In the genomic region with DNA sequence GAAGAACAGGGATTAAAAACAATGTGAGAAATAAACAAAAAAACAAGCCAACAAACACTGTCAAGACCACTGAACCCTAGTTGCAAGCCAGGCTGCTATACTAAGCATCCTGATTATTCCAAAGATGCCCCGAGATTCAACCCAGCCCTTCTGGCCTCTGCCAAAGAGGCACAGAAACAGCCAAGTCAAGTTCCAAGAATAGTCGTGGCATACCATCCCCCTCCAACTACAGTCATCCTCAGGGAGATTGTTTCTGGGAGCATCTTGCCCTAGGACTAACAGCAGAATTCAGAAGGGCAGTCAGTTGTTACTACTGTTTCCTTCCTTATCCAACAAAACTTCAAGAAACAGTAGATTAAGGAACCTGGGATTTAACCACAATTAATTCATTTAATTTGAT, we compare ENCODE assay signal across 1 cellular context.
TF ChIP-seq lines count a peak whose summit lies in the region.

No MANE protein-coding gene starts in this region.

TF ChIP-seq in WTC11, 78 proteins besides CTCF, POLR2A, EP300 and RAD21 (continued from another document):
- TF ChIP-seq, protein P1, sequence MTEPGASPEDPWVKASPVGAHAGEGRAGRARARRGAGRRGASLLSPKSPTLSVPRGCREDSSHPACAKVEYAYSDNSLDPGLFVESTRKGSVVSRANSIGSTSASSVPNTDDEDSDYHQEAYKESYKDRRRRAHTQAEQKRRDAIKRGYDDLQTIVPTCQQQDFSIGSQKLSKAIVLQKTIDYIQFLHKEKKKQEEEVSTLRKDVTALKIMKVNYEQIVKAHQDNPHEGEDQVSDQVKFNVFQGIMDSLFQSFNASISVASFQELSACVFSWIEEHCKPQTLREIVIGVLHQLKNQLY (CRISPR knock-in tag; IDR thresholded peaks at IDR 0.05), result no peak
- no peak for TF ChIP-seq MXD4 (CRISPR knock-in tag; IDR thresholded peaks at IDR 0.05; ENCODE audit: borderline replicate concordance)
- TF ChIP-seq, protein P2, sequence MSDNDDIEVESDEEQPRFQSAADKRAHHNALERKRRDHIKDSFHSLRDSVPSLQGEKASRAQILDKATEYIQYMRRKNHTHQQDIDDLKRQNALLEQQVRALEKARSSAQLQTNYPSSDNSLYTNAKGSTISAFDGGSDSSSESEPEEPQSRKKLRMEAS (CRISPR knock-in tag; IDR thresholded peaks at IDR 0.05), result no peak
- TF ChIP-seq, protein P3, sequence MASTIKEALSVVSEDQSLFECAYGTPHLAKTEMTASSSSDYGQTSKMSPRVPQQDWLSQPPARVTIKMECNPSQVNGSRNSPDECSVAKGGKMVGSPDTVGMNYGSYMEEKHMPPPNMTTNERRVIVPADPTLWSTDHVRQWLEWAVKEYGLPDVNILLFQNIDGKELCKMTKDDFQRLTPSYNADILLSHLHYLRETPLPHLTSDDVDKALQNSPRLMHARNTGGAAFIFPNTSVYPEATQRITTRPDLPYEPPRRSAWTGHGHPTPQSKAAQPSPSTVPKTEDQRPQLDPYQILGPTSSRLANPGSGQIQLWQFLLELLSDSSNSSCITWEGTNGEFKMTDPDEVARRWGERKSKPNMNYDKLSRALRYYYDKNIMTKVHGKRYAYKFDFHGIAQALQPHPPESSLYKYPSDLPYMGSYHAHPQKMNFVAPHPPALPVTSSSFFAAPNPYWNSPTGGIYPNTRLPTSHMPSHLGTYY (CRISPR knock-in tag; IDR thresholded peaks at IDR 0.05), result no peak
- no peak for TF ChIP-seq NFATC4 (CRISPR knock-in tag; IDR thresholded peaks at IDR 0.05)
- no peak for TF ChIP-seq ZNF423 (CRISPR knock-in tag; IDR thresholded peaks at IDR 0.05)
- TF ChIP-seq ZNF121 (CRISPR knock-in tag; IDR thresholded peaks at IDR 0.05), result no peak
- TF ChIP-seq, protein P4, sequence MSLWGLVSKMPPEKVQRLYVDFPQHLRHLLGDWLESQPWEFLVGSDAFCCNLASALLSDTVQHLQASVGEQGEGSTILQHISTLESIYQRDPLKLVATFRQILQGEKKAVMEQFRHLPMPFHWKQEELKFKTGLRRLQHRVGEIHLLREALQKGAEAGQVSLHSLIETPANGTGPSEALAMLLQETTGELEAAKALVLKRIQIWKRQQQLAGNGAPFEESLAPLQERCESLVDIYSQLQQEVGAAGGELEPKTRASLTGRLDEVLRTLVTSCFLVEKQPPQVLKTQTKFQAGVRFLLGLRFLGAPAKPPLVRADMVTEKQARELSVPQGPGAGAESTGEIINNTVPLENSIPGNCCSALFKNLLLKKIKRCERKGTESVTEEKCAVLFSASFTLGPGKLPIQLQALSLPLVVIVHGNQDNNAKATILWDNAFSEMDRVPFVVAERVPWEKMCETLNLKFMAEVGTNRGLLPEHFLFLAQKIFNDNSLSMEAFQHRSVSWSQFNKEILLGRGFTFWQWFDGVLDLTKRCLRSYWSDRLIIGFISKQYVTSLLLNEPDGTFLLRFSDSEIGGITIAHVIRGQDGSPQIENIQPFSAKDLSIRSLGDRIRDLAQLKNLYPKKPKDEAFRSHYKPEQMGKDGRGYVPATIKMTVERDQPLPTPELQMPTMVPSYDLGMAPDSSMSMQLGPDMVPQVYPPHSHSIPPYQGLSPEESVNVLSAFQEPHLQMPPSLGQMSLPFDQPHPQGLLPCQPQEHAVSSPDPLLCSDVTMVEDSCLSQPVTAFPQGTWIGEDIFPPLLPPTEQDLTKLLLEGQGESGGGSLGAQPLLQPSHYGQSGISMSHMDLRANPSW (CRISPR knock-in tag; conservative IDR thresholded peaks at IDR 0.05; ENCODE audit: low read depth), result no peak
- TF ChIP-seq, protein P5, sequence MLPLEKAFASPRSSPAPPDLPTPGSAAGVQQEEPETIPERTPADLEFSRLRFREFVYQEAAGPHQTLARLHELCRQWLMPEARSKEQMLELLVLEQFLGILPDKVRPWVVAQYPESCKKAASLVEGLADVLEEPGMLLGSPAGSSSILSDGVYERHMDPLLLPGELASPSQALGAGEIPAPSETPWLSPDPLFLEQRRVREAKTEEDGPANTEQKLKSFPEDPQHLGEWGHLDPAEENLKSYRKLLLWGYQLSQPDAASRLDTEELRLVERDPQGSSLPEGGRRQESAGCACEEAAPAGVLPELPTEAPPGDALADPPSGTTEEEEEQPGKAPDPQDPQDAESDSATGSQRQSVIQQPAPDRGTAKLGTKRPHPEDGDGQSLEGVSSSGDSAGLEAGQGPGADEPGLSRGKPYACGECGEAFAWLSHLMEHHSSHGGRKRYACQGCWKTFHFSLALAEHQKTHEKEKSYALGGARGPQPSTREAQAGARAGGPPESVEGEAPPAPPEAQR (CRISPR knock-in tag; IDR thresholded peaks at IDR 0.05), result no peak
- no peak for TF ChIP-seq ZNF396 (CRISPR knock-in tag; IDR thresholded peaks at IDR 0.05; ENCODE audit: borderline replicate concordance)
- TF ChIP-seq IRF2 (CRISPR knock-in tag; IDR thresholded peaks at IDR 0.05; ENCODE audit: borderline replicate concordance, low read depth), result no peak
- TF ChIP-seq, protein P6, sequence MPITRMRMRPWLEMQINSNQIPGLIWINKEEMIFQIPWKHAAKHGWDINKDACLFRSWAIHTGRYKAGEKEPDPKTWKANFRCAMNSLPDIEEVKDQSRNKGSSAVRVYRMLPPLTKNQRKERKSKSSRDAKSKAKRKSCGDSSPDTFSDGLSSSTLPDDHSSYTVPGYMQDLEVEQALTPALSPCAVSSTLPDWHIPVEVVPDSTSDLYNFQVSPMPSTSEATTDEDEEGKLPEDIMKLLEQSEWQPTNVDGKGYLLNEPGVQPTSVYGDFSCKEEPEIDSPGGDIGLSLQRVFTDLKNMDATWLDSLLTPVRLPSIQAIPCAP (CRISPR knock-in tag; IDR thresholded peaks at IDR 0.05), result no peak
- no peak for TF ChIP-seq SP1 (CRISPR knock-in tag; conservative IDR thresholded peaks at IDR 0.05)
- TF ChIP-seq TEAD4 (CRISPR knock-in tag; IDR thresholded peaks at IDR 0.05), result no peak
